ENCODE assay signal across 19 cellular contexts in the genomic region with DNA sequence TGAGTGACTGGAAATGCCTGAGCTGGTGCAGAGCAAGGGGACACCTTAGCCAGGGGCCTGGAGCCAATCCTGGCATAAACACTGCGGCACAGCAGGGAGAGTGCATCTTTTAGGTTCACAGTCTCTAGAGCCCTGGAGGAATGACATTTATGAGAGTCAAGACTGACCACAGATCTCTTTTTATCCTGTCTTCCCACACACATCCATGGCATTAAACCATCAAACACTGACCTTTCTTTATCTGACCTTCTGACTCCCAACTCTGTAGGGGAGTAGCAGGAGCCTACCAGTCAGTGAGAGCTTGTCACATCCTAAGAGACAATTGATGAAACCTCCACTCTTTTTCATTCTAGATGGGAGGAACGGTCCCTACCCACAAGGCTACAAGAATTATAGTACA. TPM values are rescaled to one million over a fixed set of nuclear protein-coding genes. Genes with fewer than 3 reads are reported as not detected.
A peak's percentile ranks its signal among the peaks of the same experiment; 100 is the strongest.
DNase-seq lines count a peak whose midpoint lies in the region; ATAC-seq and TF ChIP-seq lines count a peak whose summit lies in the region.
"Had no signal": no experiment of that assay in that cellular context is flagged by ENCODE, and none has a peak within 500 bp of the region (broad histone marks: within the 10 kb centered on the region; RNA-seq: fewer than 3 reads in every experiment).

No MANE protein-coding gene starts in this region.

- H3K27me3 Mint-ChIP-seq in neural progenitor cell (ENCODE audit: insufficient read depth, low read depth), result peaks cover 3% of the 10 kb centered on the region

- peaks cover 11% of the 10 kb centered on the region for H3K4me1 Mint-ChIP-seq in neural progenitor cell

- H3K27me3 ChIP-seq in left ventricle myocardium inferior (ENCODE audit: low read depth) (no peaks in the 10 kb centered on the region), neural progenitor cell (no peaks in the 10 kb centered on the region), vagina (no peaks in the 10 kb centered on the region)

- no peaks in the 10 kb centered on the region for H4K20me1 ChIP-seq in neural progenitor cell (ENCODE audit: low read depth)

- no peak overlapping the region for H3K4me2 ChIP-seq in neural progenitor cell

- H3K4me3 Mint-ChIP-seq in neural progenitor cell, result no peak overlapping the region

- no peaks in the 10 kb centered on the region for H3K9me3 ChIP-seq in left ventricle myocardium inferior (replicated peaks)
- H3K9me3 ChIP-seq in neural progenitor cell (ENCODE audit: low read depth), result no peaks in the 10 kb centered on the region
- no peaks in the 10 kb centered on the region for H3K9me3 ChIP-seq in vagina

- no peak overlapping the region for H3K9ac ChIP-seq in neural progenitor cell
- H3K9ac ChIP-seq: GM23248 had no signal

- H2AFZ ChIP-seq in neural progenitor cell (replicated peaks), result no peak overlapping the region
- H2AFZ ChIP-seq: GM23248 had no signal

- DNase-seq in left ventricle myocardium inferior (no peak), Right ventricle myocardium inferior (ENCODE audit: missing footprints) (no peak), fibroblast of villous mesenchyme (ENCODE audit: low read depth) (peak; percentile 5), neural progenitor cell (ENCODE audit: low spot score) (no peak), vagina (ENCODE audit: extremely low spot score in 2 of 2) (no peak), GM19240 (ENCODE audit: insufficient read length, low spot score) (no peak)
- DNase-seq in activated CD4-positive, alpha-beta T cell treated with anti-CD3 and anti-CD28 coated beads, Interleukin-2, amount 50 U/mL, for 1 hour, result no peak
- DNase-seq: C1 segment of cervical spinal cord, DND-41, NCI-H1092, NCI-H146, NCI-H2081, NCI-H510A treated with DMSO at 0.1 percent for 48 hours, NCI-H82 had no signal

- TF ChIP-seq POLR2A in vagina (IDR thresholded peaks at IDR 0.05), result no peak

- peak overlapping the region; percentile 95 for H3K27ac ChIP-seq in left ventricle myocardium inferior (replicated peaks)
- no peak overlapping the region for H3K27ac ChIP-seq in neural progenitor cell
- H3K27ac ChIP-seq in vagina, result peak overlapping the region; percentile 47
- H3K27ac ChIP-seq: GM23248 had no signal

- H3K79me2 ChIP-seq in neural progenitor cell (ENCODE audit: low read depth), result no peaks in the 10 kb centered on the region

- no peaks in the 10 kb centered on the region for H3K36me3 Mint-ChIP-seq in neural progenitor cell

- H3K27ac Mint-ChIP-seq in neural progenitor cell, result peak overlapping the region; percentile 29

- H3K36me3 ChIP-seq in left ventricle myocardium inferior (peaks cover 8% of the 10 kb centered on the region), neural progenitor cell (no peaks in the 10 kb centered on the region), vagina (no peaks in the 10 kb centered on the region)

- no peaks in the 10 kb centered on the region for H3F3A ChIP-seq in neural progenitor cell (ENCODE audit: low read depth)

- peaks cover 98% of the 10 kb centered on the region for H3K4me1 ChIP-seq in left ventricle myocardium inferior
- H3K4me1 ChIP-seq in neural progenitor cell, result peaks cover 3% of the 10 kb centered on the region
- peaks cover 25% of the 10 kb centered on the region for H3K4me1 ChIP-seq in vagina

- TF ChIP-seq CTCF in left ventricle myocardium inferior (IDR thresholded peaks at IDR 0.05; ENCODE audit: borderline replicate concordance) (no peak), fibroblast of villous mesenchyme (IDR thresholded peaks at IDR 0.05; ENCODE audit: insufficient read depth, low read depth, low read length) (no peak), neural progenitor cell (IDR thresholded peaks at IDR 0.05) (no peak), vagina (IDR thresholded peaks at IDR 0.05) (no peak)

- no peaks in the 10 kb centered on the region for H3K9me3 Mint-ChIP-seq in neural progenitor cell

- H3K4me3 ChIP-seq in left ventricle myocardium inferior (peak overlapping the region; percentile 27), fibroblast of villous mesenchyme (ENCODE audit: low read depth, low read length) (no peak overlapping the region), neural progenitor cell (no peak overlapping the region), vagina (no peak overlapping the region)
- H3K4me3 ChIP-seq: GM12878, GM23248 had no signal

- ATAC-seq in Right ventricle myocardium inferior, result no peak
- ATAC-seq in GM21528 (IDR thresholded peaks at IDR 0.05; ENCODE audit: low FRiP score, unreplicated experiment), result no peak
- ATAC-seq: GM12878, HCT116 had no signal

- intact Hi-C loops in left ventricle myocardium inferior (cut with micrococcal nuclease) (no loop called here), Right ventricle myocardium inferior (cut with DNase I) (no loop called here), vagina (cut with DNase I) (loop anchor here (5.0 kb wide), 1 partner anchor 59 kb away; no protein-coding TSS in a partner anchor)

RNA-seq across cellular contexts. Expression of a gene that starts 7.9 kb away (rescaled TPM):
- total RNA-seq in left ventricle myocardium inferior (69.6 TPM), Right ventricle myocardium inferior (84.8 TPM), fibroblast of villous mesenchyme (0.32 and 0.43 TPM in 2 replicates), neural progenitor cell (ENCODE audit: low replicate concordance) (0.12 and 0.43 TPM in 2 replicates), vagina (57.5 TPM)
- total RNA-seq: A673, GM23248 had no signal

Comparison
In these comparisons a context has a peak if more than half of its experiments do, and no peak if none do; other contexts are left out.
1. RNA of a gene that starts 7.9 kb away (total RNA-seq): 84.8 TPM in Right ventricle myocardium inferior (single experiment), 69.6 TPM in left ventricle myocardium inferior (single experiment) and 57.5 TPM in vagina (single experiment); 0.32 to 0.43 TPM in fibroblast of villous mesenchyme and 0.12 to 0.43 TPM in neural progenitor cell; every median in the first group is over 10 times any median in the second.